In the genomic region with DNA sequence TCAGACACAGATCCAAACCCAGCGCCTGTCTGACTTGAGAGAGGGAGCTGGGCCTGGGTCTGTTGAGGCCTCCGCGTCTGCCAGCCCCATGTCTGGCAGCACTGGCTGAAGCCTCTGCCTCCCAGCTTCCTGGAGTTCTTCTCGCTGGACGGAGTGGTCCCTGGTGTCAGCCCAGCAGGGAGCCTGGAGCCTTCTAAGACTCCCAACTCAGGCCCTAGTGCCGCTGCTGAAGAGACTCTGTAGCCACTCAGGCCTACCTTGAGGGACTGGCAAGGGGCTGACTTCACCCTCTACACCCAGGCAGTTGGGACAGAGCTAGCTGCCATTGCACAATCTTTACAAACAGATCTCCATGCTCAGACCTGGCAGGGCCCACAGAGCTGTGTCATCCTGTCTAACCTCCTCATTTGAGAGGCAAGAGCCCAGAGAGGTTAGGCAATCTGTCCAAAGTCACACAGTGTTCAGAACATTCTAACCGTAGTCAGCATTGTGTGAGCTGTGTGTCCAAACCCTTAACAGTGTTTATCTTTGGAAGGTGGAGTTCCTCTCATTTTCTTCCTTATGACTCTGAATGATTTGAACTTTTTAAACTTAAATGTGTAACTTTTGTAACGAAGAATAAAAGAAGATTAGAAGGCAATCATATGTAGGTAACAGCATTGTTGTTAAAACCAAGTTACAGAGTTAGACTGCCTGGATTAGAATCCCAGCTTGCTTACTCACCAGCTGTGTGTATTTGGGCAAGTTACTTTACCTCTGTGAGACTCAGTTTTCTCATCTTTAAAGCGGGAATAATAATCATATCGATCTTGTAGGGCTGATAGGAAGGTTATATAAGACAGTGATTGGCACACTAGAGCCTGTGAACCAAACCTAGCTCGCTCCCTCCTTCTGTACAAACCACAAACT, we compare ENCODE assay signal across 10 cellular contexts. TPM values are rescaled to one million over a fixed set of nuclear protein-coding genes. Genes with fewer than 3 reads are reported as not detected.
A peak's percentile ranks its signal among the peaks of the same experiment; 100 is the strongest.
DNase-seq lines count a peak whose midpoint lies in the region; ATAC-seq and TF ChIP-seq lines count a peak whose summit lies in the region.
"Had no signal": no experiment of that assay in that cellular context is flagged by ENCODE, and none has a peak within 500 bp of the region (broad histone marks: within the 10 kb centered on the region; RNA-seq: fewer than 3 reads in every experiment).

No MANE protein-coding gene starts in this region.

- no peak for ATAC-seq in HG03457 (IDR thresholded peaks at IDR 0.05; ENCODE audit: unreplicated experiment)

- 39 to 79% methylated on average over 11 of the region's 11 CpGs for WGBS in sigmoid colon, 2 donors

- peaks cover 0 to 61% (median 43%) of the 10 kb centered on the region in 4 donors for H3K4me1 ChIP-seq in sigmoid colon

- H3K27me3 ChIP-seq in sigmoid colon: no peaks in the 10 kb centered on the region

- TF ChIP-seq CTCF in foreskin fibroblast (IDR thresholded peaks at IDR 0.05; ENCODE audit: low read depth, low read length) (no peak), sigmoid colon (IDR thresholded peaks at IDR 0.05) (no peak)

- DNase-seq in GF-D8 (lab: John Stamatoyannopoulos, UW): peak; percentile 72
- peak; percentile 90 for DNase-seq in SIG-M5 (lab: John Stamatoyannopoulos, UW)
- DNase-seq in foreskin fibroblast: peak; percentile 95 to 96
- peak; percentile 97 for DNase-seq in sigmoid colon
- no peak for DNase-seq in NCI-H446 (lab: John Stamatoyannopoulos, UW)
- no peak for DNase-seq in amniotic stem cell (lab: John Stamatoyannopoulos, UW)
- no peak for DNase-seq in NCI-H1105 treated with DMSO at 0.1 percent for 48 hours (lab: John Stamatoyannopoulos, UW)
- DNase-seq: NCI-H510A, retina had no signal

- peak overlapping the region; percentile 97 to 100 (median 99) for H3K27ac ChIP-seq in sigmoid colon

- no peak overlapping the region for H3K4me3 ChIP-seq in foreskin fibroblast (ENCODE audit: low read depth in 1 of 2, low read length in 2 of 2)
- no peak overlapping the region for H3K4me3 ChIP-seq in sigmoid colon

- no peaks in the 10 kb centered on the region for H3K9me3 ChIP-seq in sigmoid colon

- intact Hi-C loops in sigmoid colon (cut with DNase I): loop anchor here (2.0 kb wide), 1 partner anchor 59 kb away; a partner anchor contains a TSS

- TF ChIP-seq POLR2A in sigmoid colon (IDR thresholded peaks at IDR 0.05): no peak

- H3K36me3 ChIP-seq in sigmoid colon: no peaks in the 10 kb centered on the region

- peak in 3 of 4 donors; percentile 55 to 84 (median 71) for TF ChIP-seq EP300 in sigmoid colon (IDR thresholded peaks at IDR 0.05)

RNA-seq across cellular contexts. Expression of a gene that starts 4.6 kb away (rescaled TPM):
- total RNA-seq in sigmoid colon: 1,000 to 10,000 TPM in 1 of 4 donors, 100 to 1,000 TPM in 3; 449 to 1,033 (median 779) TPM
- 100 to 1,000 TPM in 2 of 3 donors, 10 to 100 TPM in 1; 99.9 to 253 (median 136) TPM for polyA plus RNA-seq in sigmoid colon

RNA-seq across cellular contexts. Expression of a gene that starts 58.5 kb away (rescaled TPM):
- total RNA-seq in sigmoid colon: 100 to 1,000 TPM in 1 of 4 donors, 10 to 100 TPM in 3; 80.6 to 117 (median 95.7) TPM
- polyA plus RNA-seq in sigmoid colon: 100 to 1,000 TPM; 125 to 160 (median 132) TPM

Comparison
In these comparisons a context has a peak if more than half of its experiments do, and no peak if none do; other contexts are left out.
1. DNase-seq: peak in GF-D8 (single experiment), SIG-M5 (single experiment), foreskin fibroblast (2 of 2) and sigmoid colon (single experiment); none in NCI-H446 (0 of 2), amniotic stem cell (single experiment) and NCI-H1105 treated with DMSO at 0.1 percent for 48 hours (single experiment).